13 cellular contexts compared by ENCODE assay signal in genomic region chr7:3294432-3295100, GRCh38. TPM values are rescaled to one million over a fixed set of nuclear protein-coding genes. Genes with fewer than 3 reads are reported as not detected.
DNase-seq lines count a peak whose midpoint lies in the region; ATAC-seq and TF ChIP-seq lines count a peak whose summit lies in the region.
"Had no signal": no experiment of that assay in that cellular context is flagged by ENCODE, and none has a peak within 500 bp of the region (broad histone marks: within the 10 kb centered on the region; RNA-seq: fewer than 3 reads in every experiment).

No MANE protein-coding gene starts in this region.

- no peak for TF ChIP-seq CTCF in foreskin keratinocyte (conservative IDR thresholded peaks at IDR 0.05)

- DNase-seq in NCI-H2107 treated with DMSO at 0.1 percent for 48 hours (lab: John Stamatoyannopoulos, UW; ENCODE audit: unreplicated experiment), result peak; percentile 67
- no peak for DNase-seq in NCI-H2107 (lab: John Stamatoyannopoulos, UW)
- peak; percentile 80 for DNase-seq in NCI-H524 treated with DMSO at 0.1 percent for 48 hours (lab: John Stamatoyannopoulos, UW)
- no peak for DNase-seq in foreskin keratinocyte
- DNase-seq in SKM-1 treated with dmso at 0.1 percent for 144 hours (lab: John Stamatoyannopoulos, UW; ENCODE audit: unreplicated experiment), result no peak
- DNase-seq: 8988T; activated CD4-positive, alpha-beta T cell treated with anti-CD3 and anti-CD28 coated beads, Interleukin-2, amount 50 U/mL, for 4 hours; nephron progenitor cell had no signal

- H3K27me3 ChIP-seq in foreskin keratinocyte, result peaks cover under 1% of the 10 kb centered on the region
- H3K27me3 ChIP-seq: ascending aorta had no signal

- peak; percentile 38 for ATAC-seq in foreskin keratinocyte
- no peak for ATAC-seq in GM18861 (IDR thresholded peaks at IDR 0.05; ENCODE audit: unreplicated experiment)
- no peak for ATAC-seq in GM21367 (IDR thresholded peaks at IDR 0.05; ENCODE audit: unreplicated experiment)
- ATAC-seq in HG03108 (IDR thresholded peaks at IDR 0.05; ENCODE audit: unreplicated experiment), result no peak

- H3K27ac ChIP-seq in foreskin keratinocyte, result no peak overlapping the region
- H3K27ac ChIP-seq: ascending aorta, suprapubic skin had no signal

- no peaks in the 10 kb centered on the region for H3K4me1 ChIP-seq in foreskin keratinocyte
- H3K4me1 ChIP-seq: ascending aorta had no signal

RNA-seq across cellular contexts. Expression of gene SDK1, which starts 6.5 kb away (rescaled TPM):
- 0.58 and 0.63 TPM in 2 replicates for total RNA-seq in foreskin keratinocyte
- polyA plus RNA-seq in foreskin keratinocyte, result 0.24 and 0.35 TPM in 2 replicates

Comparison
In these comparisons a context has a peak if more than half of its experiments do, and no peak if none do; other contexts are left out.
1. DNase-seq: peak in NCI-H2107 treated with DMSO at 0.1 percent for 48 hours (single experiment) and NCI-H524 treated with DMSO at 0.1 percent for 48 hours (single experiment); none in NCI-H2107 (single experiment), foreskin keratinocyte (0 of 2) and SKM-1 treated with dmso at 0.1 percent for 144 hours (single experiment).